ENCODE assay signal across 1 cellular context in genomic region chr2:33197198-33197938, GRCh38.
TF ChIP-seq lines count a peak whose summit lies in the region.

No MANE protein-coding gene starts in this region.

TF ChIP-seq in HepG2, 621 proteins besides CTCF, POLR2A, EP300 and RAD21 (continued from another document and continues in another):
- TF ChIP-seq ZHX1 (CRISPR knock-in tag; IDR thresholded peaks at IDR 0.05; ENCODE audit: low read depth) (no peak), AKAP8 (CRISPR knock-in tag; IDR thresholded peaks at IDR 0.05) (no peak), ZBTB42 (CRISPR knock-in tag; IDR thresholded peaks at IDR 0.05) (no peak), CHD2 (IDR thresholded peaks at IDR 0.05; ENCODE audit: low read depth, low read length) (no peak), PHF21A (CRISPR knock-in tag; IDR thresholded peaks at IDR 0.05) (peak; percentile 53; the same call in 1 of the 2 replicates), PAF1 (CRISPR knock-in tag; IDR thresholded peaks at IDR 0.05) (no peak), ZNF619 (CRISPR knock-in tag; IDR thresholded peaks at IDR 0.05) (no peak), ZNF264 (CRISPR knock-in tag; IDR thresholded peaks at IDR 0.05) (peak; percentile 67; the same call in 1 of the 2 replicates), ZSCAN29 (CRISPR knock-in tag; conservative IDR thresholded peaks at IDR 0.05) (no peak), ZNF891 (CRISPR knock-in tag; IDR thresholded peaks at IDR 0.05) (no peak), CBFB (CRISPR knock-in tag; IDR thresholded peaks at IDR 0.05) (no peak), TCF7 (IDR thresholded peaks at IDR 0.05; ENCODE audit: low read depth) (peak; percentile 21; the same call in 1 of the 2 replicates), ZNF549 (CRISPR knock-in tag; IDR thresholded peaks at IDR 0.05) (no peak), FOXO1 (CRISPR knock-in tag; IDR thresholded peaks at IDR 0.05) (peak; percentile 67; the same call in 1 of the 2 replicates), ZNF513 (CRISPR knock-in tag; conservative IDR thresholded peaks at IDR 0.05) (no peak), IKZF5 (CRISPR knock-in tag; IDR thresholded peaks at IDR 0.05) (peak; percentile 61; the same call in 1 of the 2 replicates), NFYB (CRISPR knock-in tag; IDR thresholded peaks at IDR 0.05) (no peak), JDP2 (CRISPR knock-in tag; IDR thresholded peaks at IDR 0.05; ENCODE audit: borderline replicate concordance) (no peak), ZBTB44 (CRISPR knock-in tag; IDR thresholded peaks at IDR 0.05) (no peak), ZEB1 (IDR thresholded peaks at IDR 0.05; ENCODE audit: insufficient replicate concordance, low read depth) (no peak), PCBP1 (IDR thresholded peaks at IDR 0.05; ENCODE audit: borderline replicate concordance, low read depth, low read length) (no peak), U2AF1 (optimal IDR thresholded peaks at IDR 0.05; ENCODE audit: low read depth, low read length) (no peak), JUN (CRISPR knock-in tag; IDR thresholded peaks at IDR 0.05) (no peak), RBFOX2 (IDR thresholded peaks at IDR 0.05; ENCODE audit: low read depth, low read length) (no peak), ZNF609 (CRISPR knock-in tag; IDR thresholded peaks at IDR 0.05; ENCODE audit: borderline replicate concordance) (no peak), MLXIP (CRISPR knock-in tag; IDR thresholded peaks at IDR 0.05; ENCODE audit: borderline replicate concordance) (no peak), ESRRA (CRISPR knock-in tag; IDR thresholded peaks at IDR 0.05; ENCODE audit: low read depth) (no peak), WIZ (CRISPR knock-in tag; IDR thresholded peaks at IDR 0.05) (no peak), GTF3A (CRISPR knock-in tag; conservative IDR thresholded peaks at IDR 0.05) (no peak), ZNF569 (CRISPR knock-in tag; IDR thresholded peaks at IDR 0.05; ENCODE audit: borderline replicate concordance) (no peak), ZNF296 (CRISPR knock-in tag; conservative IDR thresholded peaks at IDR 0.05) (no peak)
- TF ChIP-seq, protein P1, sequence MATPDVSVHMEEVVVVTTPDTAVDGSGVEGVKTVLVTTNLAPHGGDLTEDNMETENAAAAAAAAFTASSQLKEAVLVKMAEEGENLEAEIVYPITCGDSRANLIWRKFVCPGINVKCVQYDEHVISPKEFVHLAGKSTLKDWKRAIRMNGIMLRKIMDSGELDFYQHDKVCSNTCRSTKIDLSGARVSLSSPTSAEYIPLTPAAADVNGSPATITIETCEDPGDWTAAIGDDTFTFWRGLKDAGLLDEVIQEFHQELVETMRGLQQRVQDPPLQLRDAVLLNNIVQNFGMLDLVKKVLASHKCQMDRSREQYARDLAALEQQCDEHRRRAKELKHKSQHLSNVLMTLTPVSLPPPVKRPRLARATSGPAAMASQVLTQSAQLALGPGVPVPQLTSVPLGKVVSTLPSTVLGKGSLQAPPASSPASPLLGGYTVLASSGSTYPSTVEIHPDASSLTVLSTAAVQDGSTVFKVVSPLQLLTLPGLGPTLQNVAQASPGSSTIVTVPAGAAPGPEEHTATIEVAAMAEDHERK (CRISPR knock-in tag; IDR thresholded peaks at IDR 0.05; ENCODE audit: low read depth) = no peak
- TF ChIP-seq, protein P2, sequence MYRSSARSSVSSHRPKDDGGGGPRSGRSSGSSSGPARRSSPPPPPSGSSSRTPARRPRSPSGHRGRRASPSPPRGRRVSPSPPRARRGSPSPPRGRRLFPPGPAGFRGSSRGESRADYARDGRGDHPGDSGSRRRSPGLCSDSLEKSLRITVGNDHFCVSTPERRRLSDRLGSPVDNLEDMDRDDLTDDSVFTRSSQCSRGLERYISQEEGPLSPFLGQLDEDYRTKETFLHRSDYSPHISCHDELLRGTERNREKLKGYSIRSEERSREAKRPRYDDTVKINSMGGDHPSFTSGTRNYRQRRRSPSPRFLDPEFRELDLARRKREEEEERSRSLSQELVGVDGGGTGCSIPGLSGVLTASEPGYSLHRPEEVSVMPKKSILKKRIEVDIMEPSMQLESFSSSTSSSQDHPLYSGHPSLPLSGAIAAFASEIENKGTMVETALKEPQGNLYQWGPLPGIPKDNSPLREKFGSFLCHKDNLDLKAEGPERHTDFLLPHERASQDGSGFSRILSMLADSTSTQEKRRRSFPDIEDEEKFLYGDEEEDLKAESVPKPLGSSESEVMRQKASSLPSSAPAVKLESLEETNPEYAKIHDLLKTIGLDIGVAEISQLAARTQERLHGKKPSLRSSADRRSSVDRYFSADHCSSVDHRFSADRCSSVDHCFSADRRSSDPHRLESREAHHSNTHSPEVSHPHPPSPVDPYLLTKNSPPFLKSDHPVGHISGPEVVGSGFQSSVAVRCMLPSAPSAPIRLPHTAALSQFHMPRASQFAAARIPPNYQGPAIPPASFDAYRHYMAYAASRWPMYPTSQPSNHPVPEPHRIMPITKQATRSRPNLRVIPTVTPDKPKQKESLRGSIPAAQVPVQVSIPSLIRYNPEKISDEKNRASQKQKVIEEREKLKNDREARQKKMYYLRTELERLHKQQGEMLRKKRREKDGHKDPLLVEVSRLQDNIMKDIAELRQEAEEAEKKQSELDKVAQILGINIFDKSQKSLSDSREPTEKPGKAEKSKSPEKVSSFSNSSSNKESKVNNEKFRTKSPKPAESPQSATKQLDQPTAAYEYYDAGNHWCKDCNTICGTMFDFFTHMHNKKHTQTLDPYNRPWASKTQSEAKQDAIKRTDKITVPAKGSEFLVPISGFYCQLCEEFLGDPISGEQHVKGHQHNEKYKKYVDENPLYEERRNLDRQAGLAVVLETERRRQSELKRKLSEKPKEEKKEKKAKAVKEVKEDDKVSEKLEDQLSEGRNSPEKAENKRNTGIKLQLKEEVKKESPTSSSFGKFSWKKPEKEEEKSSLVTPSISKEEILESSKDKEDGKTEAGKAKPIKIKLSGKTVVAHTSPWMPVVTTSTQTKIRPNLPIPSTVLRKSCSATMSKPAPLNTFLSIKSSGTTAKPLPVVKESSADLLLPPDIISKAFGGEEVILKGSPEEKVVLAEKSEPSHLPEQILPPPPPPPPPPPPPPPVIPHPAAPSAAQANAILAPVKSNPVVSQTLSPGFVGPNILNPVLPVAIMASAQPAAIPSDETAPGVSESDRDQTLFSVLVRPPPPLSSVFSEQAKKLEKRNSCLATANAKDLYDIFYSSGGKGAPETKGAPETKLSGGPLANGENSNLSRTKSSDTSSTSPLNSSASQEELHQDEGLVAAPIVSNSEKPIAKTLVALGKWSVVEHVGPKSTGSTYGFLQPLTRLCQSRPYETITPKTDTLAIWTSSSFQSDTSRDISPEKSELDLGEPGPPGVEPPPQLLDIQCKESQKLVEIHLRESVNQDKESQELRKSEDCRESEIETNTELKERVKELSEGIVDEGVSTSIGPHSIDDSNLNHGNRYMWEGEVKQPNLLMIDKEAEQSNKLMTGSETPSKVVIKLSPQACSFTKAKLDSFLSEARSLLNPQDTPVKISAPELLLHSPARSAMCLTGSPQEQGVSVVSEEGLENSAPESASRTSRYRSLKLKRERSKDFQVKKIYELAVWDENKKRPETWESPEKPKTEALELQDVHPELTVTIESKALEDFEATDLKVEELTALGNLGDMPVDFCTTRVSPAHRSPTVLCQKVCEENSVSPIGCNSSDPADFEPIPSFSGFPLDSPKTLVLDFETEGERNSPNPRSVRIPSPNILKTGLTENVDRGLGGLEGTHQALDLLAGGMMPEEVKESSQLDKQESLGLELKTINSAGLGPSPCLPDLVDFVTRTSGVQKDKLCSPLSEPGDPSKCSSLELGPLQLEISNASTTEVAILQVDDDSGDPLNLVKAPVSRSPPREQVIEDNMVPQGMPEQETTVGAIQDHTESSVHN (CRISPR knock-in tag; IDR thresholded peaks at IDR 0.05) = no peak
